Comparison of ENCODE assay signal across 7 cellular contexts in genomic region chr4:15882675-15883086, GRCh38. TPM values are rescaled to one million over a fixed set of nuclear protein-coding genes. Genes with fewer than 3 reads are reported as not detected.
DNase-seq lines count a peak whose midpoint lies in the region; ATAC-seq and TF ChIP-seq lines count a peak whose summit lies in the region.

No MANE protein-coding gene starts in this region.

- intact Hi-C loops in left ventricle myocardium superior (cut with micrococcal nuclease) = loop anchor here (2.0 kb wide), 1 partner anchor 118 kb away; no protein-coding TSS in a partner anchor

- no peaks in the 10 kb centered on the region for H3K9me3 ChIP-seq in SJCRH30 (replicated peaks)
- peaks cover 8% of the 10 kb centered on the region for H3K9me3 ChIP-seq in adipocyte (ENCODE audit: control insufficient read depth, low read length)

- DNase-seq in H7 (peak; percentile 55), SJCRH30 (peak; percentile 37 to 84), adipocyte (ENCODE audit: low read depth) (peak; percentile 88), left ventricle myocardium superior (no peak), retina (peak; percentile 59)

- H3K27ac ChIP-seq in SJCRH30 = no peak overlapping the region

- no peak overlapping the region for H3K4me3 ChIP-seq in GM12875 (ENCODE audit: low read depth, low read length)
- H3K4me3 ChIP-seq in H7 (ENCODE audit: insufficient read depth, low read depth, low read length) = no peak overlapping the region
- H3K4me3 ChIP-seq in SJCRH30 = no peak overlapping the region
- H3K4me3 ChIP-seq in adipocyte (ENCODE audit: low read length) = no peak overlapping the region

- H3K4me1 ChIP-seq in SJCRH30 (no peaks in the 10 kb centered on the region), adipocyte (ENCODE audit: control insufficient read depth, insufficient read depth, low read length) (peaks cover 14% of the 10 kb centered on the region)

- H3K27me3 ChIP-seq in H7 (ENCODE audit: control insufficient read depth, insufficient read depth, low read length) (no peaks in the 10 kb centered on the region), SJCRH30 (peaks cover 8% of the 10 kb centered on the region; the same call in 1 of the 2 replicates), adipocyte (replicated peaks; ENCODE audit: control insufficient read depth, insufficient read depth, low read length) (no peaks in the 10 kb centered on the region)

- TF ChIP-seq CTCF in GM12875 (IDR thresholded peaks at IDR 0.05; ENCODE audit: borderline replicate concordance, insufficient read depth, low read depth, low read length) (peak; percentile 93), LNCAP (IDR thresholded peaks at IDR 0.05) (peak; percentile 92)

- ATAC-seq in left ventricle myocardium superior = peak; percentile 87

- no peaks in the 10 kb centered on the region for H3K36me3 ChIP-seq in H7 (replicated peaks; ENCODE audit: control insufficient read depth, insufficient read depth, low read length)
- H3K36me3 ChIP-seq in SJCRH30 = no peaks in the 10 kb centered on the region
- no peaks in the 10 kb centered on the region for H3K36me3 ChIP-seq in adipocyte (ENCODE audit: control insufficient read depth, insufficient read depth, low read length, severe bottlenecking)

- H3K9ac ChIP-seq in adipocyte (ENCODE audit: low read length) = no peak overlapping the region

RNA-seq across cellular contexts. Expression of gene FGFBP1, which starts 55.9 kb away (rescaled TPM):
- not detected in 2 replicates for total RNA-seq in H7 (2014; rRNA removed; shearing (Covaris generic))
- total RNA-seq in SJCRH30 (2014; rRNA removed; shearing (Covaris generic)) = not detected in 2 replicates
- total RNA-seq in left ventricle myocardium superior = not detected
